ENCODE assay signal across 11 cellular contexts in the genomic region with DNA sequence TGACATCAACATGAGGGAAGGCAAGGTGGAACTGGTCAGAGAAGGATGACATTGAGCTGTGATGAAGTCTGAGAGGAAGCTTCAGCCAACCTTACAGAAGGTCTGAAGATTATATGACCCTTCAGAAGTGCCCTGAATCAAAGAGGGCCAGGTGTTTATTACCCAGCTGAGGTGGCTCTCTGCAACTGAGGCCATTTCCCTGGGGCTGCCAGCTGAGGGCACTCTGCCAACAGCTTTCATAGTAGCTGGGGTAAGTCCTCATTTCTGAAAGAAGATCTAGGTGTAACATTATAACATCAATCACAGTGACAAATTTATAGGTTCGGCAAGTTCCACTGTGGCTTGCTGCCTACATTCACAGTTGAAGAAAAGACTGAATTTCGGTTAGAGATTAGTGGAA. TPM values are rescaled to one million over a fixed set of nuclear protein-coding genes. Genes with fewer than 3 reads are reported as not detected.
DNase-seq lines count a peak whose midpoint lies in the region; ATAC-seq, FAIRE-seq and TF ChIP-seq lines count a peak whose summit lies in the region.
"Not testable (repeated sequence)": the region's sequence is repeated elsewhere in the genome, so short reads cannot be mapped to it uniquely, and the experiment has no call there.
"Had no signal": no experiment of that assay in that cellular context is flagged by ENCODE, and none has a peak within 500 bp of the region (broad histone marks: within the 10 kb centered on the region; RNA-seq: fewer than 3 reads in every experiment).

No MANE protein-coding gene starts in this region.

- ATAC-seq in Panc1 (peak; percentile 85), right lobe of liver (peak; percentile 28 to 73 (median 67)), psoas muscle (peak; percentile 36 to 82 (median 79))
- ATAC-seq in activated CD8-positive, alpha-beta T cell treated with anti-CD3 and anti-CD28 coated beads for 36 hours = peak; percentile 58
- ATAC-seq in activated naive CD8-positive, alpha-beta T cell treated with anti-CD3 and anti-CD28 coated beads, Interleukin-2, amount 10 ng/mL, durations not matched to agents 7 days and 5 days (ENCODE audit: low read depth) = peak; percentile 61

- WGBS in right lobe of liver (ENCODE audit: insufficient coverage, low coverage, low lambda C conversion rate, missing lambda C conversion rate) = 80% methylated on average over 2 of the region's 2 CpGs
- WGBS in psoas muscle, 3 donors = 36% methylated on average over 2 of the region's 2 CpGs; no CpG with 5 or more reads in 2 of the 3 donors

- not testable (repeated sequence) for H3K4me3 Mint-ChIP-seq in activated CD8-positive, alpha-beta T cell treated with anti-CD3 and anti-CD28 coated beads for 36 hours; activated naive CD8-positive, alpha-beta T cell treated with anti-CD3 and anti-CD28 coated beads, Interleukin-2, amount 10 ng/mL, durations not matched to agents 7 days and 5 days

- not testable (repeated sequence) for DNase-seq in GM18507 (ENCODE audit: extremely low spot score, insufficient read length, low read depth); H54 (ENCODE audit: insufficient read length, low spot score); Panc1 (ENCODE audit: low read depth, low spot score); activated CD8-positive, alpha-beta T cell treated with anti-CD3 and anti-CD28 coated beads for 36 hours; activated naive CD8-positive, alpha-beta T cell treated with anti-CD3 and anti-CD28 coated beads, Interleukin-2, amount 10 ng/mL, durations not matched to agents 7 days and 5 days; keratinocyte (ENCODE audit: low read depth, low spot score); right lobe of liver; psoas muscle

- H3K9me3 ChIP-seq in Panc1 (ENCODE audit: control insufficient read depth, insufficient read depth, low read depth, low read length); keratinocyte (ENCODE audit: control insufficient read depth, low read depth, low read length); right lobe of liver; psoas muscle: not testable (repeated sequence)

- H3K27ac Mint-ChIP-seq in activated CD8-positive, alpha-beta T cell treated with anti-CD3 and anti-CD28 coated beads for 36 hours; activated naive CD8-positive, alpha-beta T cell treated with anti-CD3 and anti-CD28 coated beads, Interleukin-2, amount 10 ng/mL, durations not matched to agents 7 days and 5 days: not testable (repeated sequence)

- not testable (repeated sequence) for H3K36me3 Mint-ChIP-seq in activated CD8-positive, alpha-beta T cell treated with anti-CD3 and anti-CD28 coated beads for 36 hours (ENCODE audit: low read depth); activated naive CD8-positive, alpha-beta T cell treated with anti-CD3 and anti-CD28 coated beads, Interleukin-2, amount 10 ng/mL, durations not matched to agents 7 days and 5 days

- H3K4me2 ChIP-seq in keratinocyte (ENCODE audit: control insufficient read depth, extremely low read depth, insufficient read depth, low read depth, low read length) = not testable (repeated sequence)

- not testable (repeated sequence) for H3K9me3 Mint-ChIP-seq in activated CD8-positive, alpha-beta T cell treated with anti-CD3 and anti-CD28 coated beads for 36 hours; activated naive CD8-positive, alpha-beta T cell treated with anti-CD3 and anti-CD28 coated beads, Interleukin-2, amount 10 ng/mL, durations not matched to agents 7 days and 5 days

- not testable (repeated sequence) for H3K79me2 ChIP-seq in keratinocyte (ENCODE audit: control insufficient read depth, insufficient read depth, low read length)

- H4K20me1 ChIP-seq in keratinocyte (ENCODE audit: control insufficient read depth, extremely low read depth, insufficient read depth, low read length) = not testable (repeated sequence)

- BruUV-seq in Panc1 (replicated peaks; lab: Mats Ljungman, UMichigan) = not testable (repeated sequence)

- intact Hi-C loops in Panc1 (cut with micrococcal nuclease; ENCODE audit: unreplicated experiment); activated CD8-positive, alpha-beta T cell treated with anti-CD3 and anti-CD28 coated beads for 36 hours (cut with micrococcal nuclease); right lobe of liver (cut with DNase I); psoas muscle (cut with DNase I): not testable (repeated sequence)

- not testable (repeated sequence) for H3K36me3 ChIP-seq in Panc1 (ENCODE audit: control insufficient read depth, insufficient read depth, low read length); keratinocyte (ENCODE audit: control insufficient read depth in 2 of 2, extremely low read depth in 1 of 2, insufficient read depth in 2 of 2, low read length in 2 of 2); right lobe of liver; psoas muscle (ENCODE audit: insufficient read depth in 1 of 2, low read depth in 1 of 2)

- in situ Hi-C loops in Panc1 (cut with HindIII; ENCODE audit: low pct_unique_long_range_greater_than_20kb, low sequenced_read_pairs) = not testable (repeated sequence)

- FAIRE-seq in GM18507 (lab: Jason Lieb, UNC) (peak; percentile 62), H54 (lab: Jason Lieb, UNC) (peak; percentile 98), keratinocyte (lab: Jason Lieb, UNC) (peak; percentile 71)

- TF ChIP-seq CTCF in Panc1 (IDR thresholded peaks at IDR 0.05); activated CD8-positive, alpha-beta T cell treated with anti-CD3 and anti-CD28 coated beads for 36 hours (IDR thresholded peaks at IDR 0.05); keratinocyte (optimal IDR thresholded peaks at IDR 0.05 in 1 of 3, IDR thresholded peaks at IDR 0.05 in 1 of 3, conservative IDR thresholded peaks at IDR 0.05 in 1 of 3; ENCODE audit: extremely low read depth in 1 of 3, insufficient read depth in 2 of 3, low read length in 3 of 3); right lobe of liver (IDR thresholded peaks at IDR 0.05); psoas muscle (IDR thresholded peaks at IDR 0.05): not testable (repeated sequence)

- H3K9me1 ChIP-seq in keratinocyte (ENCODE audit: control insufficient read depth, extremely low read depth, insufficient read depth, low read length) = not testable (repeated sequence)

- not testable (repeated sequence) for H3K4me3 ChIP-seq in Panc1 (ENCODE audit: low read depth in 2 of 2, low read length in 2 of 2); keratinocyte (ENCODE audit: control insufficient read depth in 2 of 3, extremely low read depth in 1 of 3, insufficient read depth in 2 of 3, low read depth in 1 of 3, low read length in 3 of 3); right lobe of liver; psoas muscle

- TF ChIP-seq POLR2A in H54 (IDR thresholded peaks at IDR 0.05; ENCODE audit: low read depth, low read length); right lobe of liver (IDR thresholded peaks at IDR 0.05): not testable (repeated sequence)

- not testable (repeated sequence) for H3K4me1 ChIP-seq in Panc1 (ENCODE audit: control insufficient read depth, insufficient read depth, low read length); keratinocyte (ENCODE audit: control insufficient read depth, extremely low read depth, insufficient read depth, low read length); right lobe of liver; psoas muscle

- dilution Hi-C loops in keratinocyte (cut with MboI; ENCODE audit: extremely low pct_ligation_motif_present, low sequenced_read_pairs) = not testable (repeated sequence)

- H3K27me3 Mint-ChIP-seq in activated CD8-positive, alpha-beta T cell treated with anti-CD3 and anti-CD28 coated beads for 36 hours; activated naive CD8-positive, alpha-beta T cell treated with anti-CD3 and anti-CD28 coated beads, Interleukin-2, amount 10 ng/mL, durations not matched to agents 7 days and 5 days: not testable (repeated sequence)

- not testable (repeated sequence) for H3K27me3 ChIP-seq in Panc1 (ENCODE audit: control insufficient read depth, insufficient read depth, low read length); keratinocyte (ENCODE audit: control insufficient read depth, extremely low read depth, insufficient read depth, low read length); right lobe of liver; psoas muscle (ENCODE audit: insufficient read depth in 3 of 3, low read length in 2 of 3)

- H3K9ac ChIP-seq in keratinocyte (ENCODE audit: control insufficient read depth, extremely low read depth, insufficient read depth, low read length) = not testable (repeated sequence)

- CTCF ChIA-PET in Panc1 (lab: Charles Lee); activated CD8-positive, alpha-beta T cell treated with anti-CD3 and anti-CD28 coated beads for 36 hours (lab: Charles Lee): not testable (repeated sequence)

- not testable (repeated sequence) for H2AFZ ChIP-seq in keratinocyte (ENCODE audit: control insufficient read depth, low read length)

- POLR2A ChIA-PET in Panc1 (lab: Charles Lee); activated CD8-positive, alpha-beta T cell treated with anti-CD3 and anti-CD28 coated beads for 36 hours (lab: Charles Lee); activated naive CD8-positive, alpha-beta T cell treated with anti-CD3 and anti-CD28 coated beads, Interleukin-2, amount 10 ng/mL, durations not matched to agents 7 days and 5 days (lab: Charles Lee): not testable (repeated sequence)

- not testable (repeated sequence) for H3K27ac ChIP-seq in Panc1 (ENCODE audit: low read length); keratinocyte (ENCODE audit: control insufficient read depth, insufficient read depth, low read length); right lobe of liver; psoas muscle

- not testable (repeated sequence) for H3K4me1 Mint-ChIP-seq in activated CD8-positive, alpha-beta T cell treated with anti-CD3 and anti-CD28 coated beads for 36 hours (ENCODE audit: low read depth); activated naive CD8-positive, alpha-beta T cell treated with anti-CD3 and anti-CD28 coated beads, Interleukin-2, amount 10 ng/mL, durations not matched to agents 7 days and 5 days

RNA-seq across cellular contexts. Expression of gene NUTM2E, which starts 37.2 kb away (rescaled TPM):
- total RNA-seq in Panc1 (2021; ENCODE audit: unreplicated experiment) (0.08 TPM), right lobe of liver (under 1 TPM in 2 of 6 experiments, not detected in 4; 0.15 to 0.16 TPM), psoas muscle (under 1 TPM in 1 of 4 donors, not detected in 3; 0.30 TPM)
- polyA plus RNA-seq in Panc1 (2012; ENCODE audit: insufficient read length) = not detected
- total RNA-seq in activated CD8-positive, alpha-beta T cell treated with anti-CD3 and anti-CD28 coated beads for 36 hours = under 1 TPM in 1 of 2 experiments, not detected in 1; 0.23 TPM
- total RNA-seq in activated naive CD8-positive, alpha-beta T cell treated with anti-CD3 and anti-CD28 coated beads, Interleukin-2, amount 10 ng/mL, durations not matched to agents 7 days and 5 days = under 1 TPM in 1 of 2 experiments, not detected in 1; 0.37 TPM
- polyA plus RNA-seq in keratinocyte (0.17 to 0.26 TPM (median 0.24 TPM) in 3 replicates), psoas muscle (under 1 TPM; 0.01 to 0.12 (median 0.11) TPM)
- not detected for polyA plus RNA-seq in keratinocyte (2011; ENCODE audit: low read depth)
- 0.07 and 0.13 TPM in 2 replicates for polyA plus RNA-seq in keratinocyte (2011; cell fraction: cytosol; rRNA removed)
- polyA plus RNA-seq in keratinocyte (2011; cell fraction: nucleus; rRNA removed) = 0.29 and 0.39 TPM in 2 replicates
- polyA plus RNA-seq in keratinocyte (2012; ENCODE audit: low replicate concordance) = 0.07 and 0.32 TPM in 2 replicates
- polyA minus RNA-seq in keratinocyte = 0.06 to 0.26 TPM in 2 of 3 replicates, not detected in the other
- polyA minus RNA-seq in keratinocyte (2011; cell fraction: cytosol; rRNA and poly(A)+ RNA removed) = not detected
- polyA minus RNA-seq in keratinocyte (2011; cell fraction: nucleus; rRNA and poly(A)+ RNA removed) = not detected in 2 replicates
- total RNA-seq: A172; CD4-positive, CD25-positive, alpha-beta regulatory T cell; HT1080 had no signal
